19 cellular contexts compared by ENCODE assay signal in genomic region chr6:41284726-41285125, GRCh38. TPM values are rescaled to one million over a fixed set of nuclear protein-coding genes. Genes with fewer than 3 reads are reported as not detected.
A peak's percentile ranks its signal among the peaks of the same experiment; 100 is the strongest.
DNase-seq lines count a peak whose midpoint lies in the region; ATAC-seq and TF ChIP-seq lines count a peak whose summit lies in the region.
"Had no signal": no experiment of that assay in that cellular context is flagged by ENCODE, and none has a peak within 500 bp of the region (broad histone marks: within the 10 kb centered on the region; RNA-seq: fewer than 3 reads in every experiment).

No MANE protein-coding gene starts in this region.

- H3K4me1 Mint-ChIP-seq in activated naive CD8-positive, alpha-beta T cell treated with anti-CD3 and anti-CD28 coated beads, Interleukin-2, amount 10 ng/mL, durations not matched to agents 7 days and 5 days, result peaks cover 6% of the 10 kb centered on the region
- peaks cover 25% of the 10 kb centered on the region for H3K4me1 Mint-ChIP-seq in activated naive CD8-positive, alpha-beta T cell treated with anti-CD3 and anti-CD28 coated beads, Interleukin-2, amount 50 U/mL, for 24 hours

- POLR2A ChIA-PET in activated naive CD8-positive, alpha-beta T cell treated with anti-CD3 and anti-CD28 coated beads, Interleukin-2, amount 10 ng/mL, durations not matched to agents 7 days and 5 days (lab: Charles Lee), result no interaction called here
- POLR2A ChIA-PET in RWPE1 (lab: Yijun Ruan, JAX; ENCODE audit: low non-redundant PET), result no interaction called here

- no peaks in the 10 kb centered on the region for H3K27me3 ChIP-seq in upper lobe of right lung

- peaks cover 16% of the 10 kb centered on the region for H3K27me3 Mint-ChIP-seq in activated naive CD8-positive, alpha-beta T cell treated with anti-CD3 and anti-CD28 coated beads, Interleukin-2, amount 10 ng/mL, durations not matched to agents 7 days and 5 days
- H3K27me3 Mint-ChIP-seq in activated naive CD8-positive, alpha-beta T cell treated with anti-CD3 and anti-CD28 coated beads, Interleukin-2, amount 50 U/mL, for 24 hours, result peaks cover 2% of the 10 kb centered on the region

- H3K27ac Mint-ChIP-seq in activated naive CD8-positive, alpha-beta T cell treated with anti-CD3 and anti-CD28 coated beads, Interleukin-2, amount 10 ng/mL, durations not matched to agents 7 days and 5 days, result peak overlapping the region; percentile 7
- no peak overlapping the region for H3K27ac Mint-ChIP-seq in activated naive CD8-positive, alpha-beta T cell treated with anti-CD3 and anti-CD28 coated beads, Interleukin-2, amount 50 U/mL, for 24 hours

- DNase-seq in activated naive CD8-positive, alpha-beta T cell treated with anti-CD3 and anti-CD28 coated beads, Interleukin-2, amount 10 ng/mL, durations not matched to agents 7 days and 5 days, result no peak
- DNase-seq in activated naive CD8-positive, alpha-beta T cell treated with anti-CD3 and anti-CD28 coated beads, Interleukin-2, amount 50 U/mL, for 24 hours, result no peak
- peak; percentile 93 for DNase-seq in amniotic epithelial cell (ENCODE audit: low read depth)
- peak; percentile 86 for DNase-seq in iris pigment epithelial cell (ENCODE audit: low read depth)
- no peak for DNase-seq in upper lobe of right lung
- no peak for DNase-seq in stimulated activated CD4-positive, alpha-beta T cell treated with anti-CD3 and anti-CD28 coated beads, Interleukin-2, amount 100 ng/mL, for 24 hours
- no peak for DNase-seq in RWPE1 (ENCODE audit: low spot score)
- no peak for DNase-seq in iPS-NIHi7 (ENCODE audit: extremely low spot score)
- DNase-seq: activated CD8-positive, alpha-beta memory T cell treated with anti-CD3 and anti-CD28 coated beads, Interleukin-2, amount 50 U/mL, for 48 hours; activated naive CD4-positive, alpha-beta T cell treated with anti-CD3 and anti-CD28 coated beads, Interleukin-2, amount 50 U/mL, for 16 hours; cerebellar nuclear complex; NCI-H1436; NCI-H69 had no signal

- peaks cover 1% of the 10 kb centered on the region for H3K9me3 Mint-ChIP-seq in activated naive CD8-positive, alpha-beta T cell treated with anti-CD3 and anti-CD28 coated beads, Interleukin-2, amount 10 ng/mL, durations not matched to agents 7 days and 5 days
- H3K9me3 Mint-ChIP-seq in activated naive CD8-positive, alpha-beta T cell treated with anti-CD3 and anti-CD28 coated beads, Interleukin-2, amount 50 U/mL, for 24 hours, result no peaks in the 10 kb centered on the region

- H3K4me3 Mint-ChIP-seq in activated naive CD8-positive, alpha-beta T cell treated with anti-CD3 and anti-CD28 coated beads, Interleukin-2, amount 10 ng/mL, durations not matched to agents 7 days and 5 days, result no peak overlapping the region
- no peak overlapping the region for H3K4me3 Mint-ChIP-seq in activated naive CD8-positive, alpha-beta T cell treated with anti-CD3 and anti-CD28 coated beads, Interleukin-2, amount 50 U/mL, for 24 hours

- peaks cover 27% of the 10 kb centered on the region for H3K4me1 ChIP-seq in upper lobe of right lung

- CTCF ChIA-PET in RWPE1 (lab: Yijun Ruan, JAX), result no interaction called here

- peak overlapping the region; percentile 27 for H3K4me3 ChIP-seq in upper lobe of right lung
- H3K4me3 ChIP-seq: skin epidermis had no signal

- H3K9me3 ChIP-seq in upper lobe of right lung, result no peaks in the 10 kb centered on the region

- no peak for TF ChIP-seq CTCF in upper lobe of right lung (IDR thresholded peaks at IDR 0.05)
- no peak for TF ChIP-seq CTCF in RWPE1 (conservative IDR thresholded peaks at IDR 0.05; ENCODE audit: low read depth)

- no peaks in the 10 kb centered on the region for H3K36me3 ChIP-seq in upper lobe of right lung

- intact Hi-C loops in upper lobe of right lung (cut with DNase I), result no loop called here

- H3K27ac ChIP-seq in upper lobe of right lung (peak overlapping the region; percentile 59), RWPE1 (no peak overlapping the region)
- H3K27ac ChIP-seq: epithelial cell of prostate, skin epidermis had no signal

- peaks cover 3% of the 10 kb centered on the region for H3K36me3 Mint-ChIP-seq in activated naive CD8-positive, alpha-beta T cell treated with anti-CD3 and anti-CD28 coated beads, Interleukin-2, amount 10 ng/mL, durations not matched to agents 7 days and 5 days
- H3K36me3 Mint-ChIP-seq in activated naive CD8-positive, alpha-beta T cell treated with anti-CD3 and anti-CD28 coated beads, Interleukin-2, amount 50 U/mL, for 24 hours (ENCODE audit: low read depth), result no peaks in the 10 kb centered on the region

- no peak for ATAC-seq in activated naive CD8-positive, alpha-beta T cell treated with anti-CD3 and anti-CD28 coated beads, Interleukin-2, amount 10 ng/mL, durations not matched to agents 7 days and 5 days (ENCODE audit: low read depth)
- no peak for ATAC-seq in activated naive CD8-positive, alpha-beta T cell treated with anti-CD3 and anti-CD28 coated beads, Interleukin-2, amount 50 U/mL, for 24 hours
- peak; percentile 73 for ATAC-seq in upper lobe of right lung
- ATAC-seq: activated CD4-positive, CD25-positive, alpha-beta regulatory T cell treated with anti-CD3 and anti-CD28 coated beads, Interleukin-2, amount 50 U/mL, for 24 hours; Panc1 had no signal

RNA-seq across cellular contexts. Expression of gene TREM1, which starts 1.8 kb away (rescaled TPM):
- total RNA-seq in activated naive CD8-positive, alpha-beta T cell treated with anti-CD3 and anti-CD28 coated beads, Interleukin-2, amount 10 ng/mL, durations not matched to agents 7 days and 5 days, result not detected
- 61.2 TPM for total RNA-seq in upper lobe of right lung
- total RNA-seq: A673 had no signal

RNA-seq across cellular contexts. Expression of gene NCR2, which starts 50.7 kb away (rescaled TPM):
- total RNA-seq in activated naive CD8-positive, alpha-beta T cell treated with anti-CD3 and anti-CD28 coated beads, Interleukin-2, amount 10 ng/mL, durations not matched to agents 7 days and 5 days, result under 1 TPM; 0.82 to 1.00 TPM
- not detected for total RNA-seq in upper lobe of right lung
- total RNA-seq: A673, mesenteric fat pad had no signal

RNA-seq across cellular contexts. Expression of gene TREML4, which starts 56.6 kb away (rescaled TPM):
- not detected for total RNA-seq in activated naive CD8-positive, alpha-beta T cell treated with anti-CD3 and anti-CD28 coated beads, Interleukin-2, amount 10 ng/mL, durations not matched to agents 7 days and 5 days
- not detected for total RNA-seq in upper lobe of right lung
- total RNA-seq: A673 had no signal

Comparison
In these comparisons a context has a peak if more than half of its experiments do, and no peak if none do; other contexts are left out.
1. DNase-seq: peak in amniotic epithelial cell (single experiment) and iris pigment epithelial cell (single experiment); none in activated naive CD8-positive, alpha-beta T cell treated with anti-CD3 and anti-CD28 coated beads, Interleukin-2, amount 10 ng/mL, durations not matched to agents 7 days and 5 days (single experiment), activated naive CD8-positive, alpha-beta T cell treated with anti-CD3 and anti-CD28 coated beads, Interleukin-2, amount 50 U/mL, for 24 hours (single experiment), upper lobe of right lung (single experiment), stimulated activated CD4-positive, alpha-beta T cell treated with anti-CD3 and anti-CD28 coated beads, Interleukin-2, amount 100 ng/mL, for 24 hours (0 of 2), RWPE1 (single experiment) and iPS-NIHi7 (single experiment).
2. RNA of gene TREM1, which starts 1.8 kb away (total RNA-seq): 61.2 TPM in upper lobe of right lung (single experiment); not detected in activated naive CD8-positive, alpha-beta T cell treated with anti-CD3 and anti-CD28 coated beads, Interleukin-2, amount 10 ng/mL, durations not matched to agents 7 days and 5 days; every median in the first group is over 10 times any median in the second.